Comparison of ENCODE assay signal across 11 cellular contexts in genomic region chr16:50372611-50373344, GRCh38. TPM values are rescaled to one million over a fixed set of nuclear protein-coding genes. Genes with fewer than 3 reads are reported as not detected.
DNase-seq lines count a peak whose midpoint lies in the region; ATAC-seq and TF ChIP-seq lines count a peak whose summit lies in the region.
"Had no signal": no experiment of that assay in that cellular context is flagged by ENCODE, and none has a peak within 500 bp of the region (broad histone marks: within the 10 kb centered on the region; RNA-seq: fewer than 3 reads in every experiment).

No MANE protein-coding gene starts in this region.

- TF ChIP-seq CTCF in HCT116 (IDR thresholded peaks at IDR 0.05 in 2 of 3, conservative IDR thresholded peaks at IDR 0.05 in 1 of 3; ENCODE audit: borderline replicate concordance in 1 of 3, insufficient read depth in 1 of 3, low read depth in 2 of 3, low read length in 2 of 3) = no peak
- no peak for TF ChIP-seq CTCF in coronary artery (IDR thresholded peaks at IDR 0.05)
- TF ChIP-seq CTCF in smooth muscle cell (IDR thresholded peaks at IDR 0.05; ENCODE audit: borderline replicate concordance, insufficient read depth, poor library complexity, severe bottlenecking) = no peak

- H3K23ac ChIP-seq in mesenchymal stem cell (ENCODE audit: low read length in 2 of 2) = no peak overlapping the region

- H3K9ac ChIP-seq in HCT116 (ENCODE audit: low read length) (no peak overlapping the region), mesenchymal stem cell (ENCODE audit: low read length) (peak overlapping the region; percentile 6), smooth muscle cell (ENCODE audit: low read depth) (no peak overlapping the region)

- POLR2A ChIA-PET in HCT116 (lab: Charles Lee) = no interaction called here

- H3K27ac ChIP-seq in HCT116 (ENCODE audit: low read depth, low read length) (no peak overlapping the region), coronary artery (peak overlapping the region; percentile 62 to 81), mesenchymal stem cell (ENCODE audit: low read length, poor library complexity, severe bottlenecking) (no peak overlapping the region), smooth muscle cell (ENCODE audit: low read depth) (no peak overlapping the region)

- H2BK15ac ChIP-seq in mesenchymal stem cell (ENCODE audit: low read depth, poor library complexity, severe bottlenecking) = no peak overlapping the region

- H2AFZ ChIP-seq in HCT116 (ENCODE audit: low read depth, low read length, poor library complexity, severe bottlenecking) (no peak overlapping the region), mesenchymal stem cell (ENCODE audit: low read depth, low read length) (no peak overlapping the region), smooth muscle cell (ENCODE audit: low read depth) (no peak overlapping the region)

- DNase-seq in AG08395 (ENCODE audit: low spot score) (peak; percentile 41), HCT116 (ENCODE audit: low read depth, low spot score) (no peak), coronary artery (ENCODE audit: low spot score) (peak; percentile 86), mesenchymal stem cell (peak; percentile 14), T1000 (lab: John Stamatoyannopoulos, UW) (no peak), CD1c-positive myeloid dendritic cell (ENCODE audit: extremely low spot score) (no peak), smooth muscle cell (lab: John Stamatoyannopoulos, UW; ENCODE audit: unreplicated experiment) (no peak)
- no peak for DNase-seq in activated CD4-positive, alpha-beta T cell treated with anti-CD3 and anti-CD28 coated beads for 48 hours
- DNase-seq: activated CD4-positive, alpha-beta T cell treated with anti-CD3 and anti-CD28 coated beads for 4 hours; DMS79; trophoblast cell had no signal

- H3K79me2 ChIP-seq in HCT116 (ENCODE audit: insufficient read depth, low read length) (peaks cover 7% of the 10 kb centered on the region), smooth muscle cell (ENCODE audit: low read depth) (peaks cover 8% of the 10 kb centered on the region)

- CTCF ChIA-PET in HCT116 (lab: Charles Lee) = interaction anchor here (3.8 kb wide), 1 partner anchor 434 kb away, joined by 21 read pairs; no protein-coding TSS in a partner anchor

- no peak overlapping the region for H2BK12ac ChIP-seq in mesenchymal stem cell (ENCODE audit: low read length in 2 of 2)

- H3K9me2 ChIP-seq in HCT116 (ENCODE audit: insufficient read depth) = no peaks in the 10 kb centered on the region

- RAD21 ChIA-PET in HCT116 (lab: Charles Lee; ENCODE audit: low non-redundant PET in 1 of 2, low total read pairs in 2 of 2, uncharacterized antibody in 2 of 2, unreplicated experiment in 2 of 2) = interaction anchor here in 1 of 2 experiments (1.4 kb wide), 1 partner anchor 434 kb away, joined by 3 read pairs; no protein-coding TSS in a partner anchor

- H3K14ac ChIP-seq in mesenchymal stem cell (ENCODE audit: low read length in 2 of 2) = no peak overlapping the region

- H3K4me1 ChIP-seq in HCT116 (ENCODE audit: control insufficient read depth in 1 of 2, insufficient read depth in 2 of 2, low read length in 2 of 2) = peaks cover 4 to 25% of the 10 kb centered on the region in 2 experiments; a peak in 3 of 4 replicates
- H3K4me1 ChIP-seq in mesenchymal stem cell (ENCODE audit: control insufficient read depth, insufficient read depth, low read depth, low read length) = peaks cover 6% of the 10 kb centered on the region
- H3K4me1 ChIP-seq in smooth muscle cell (ENCODE audit: low read depth) = peaks cover 3% of the 10 kb centered on the region

- no peak overlapping the region for H2AK5ac ChIP-seq in mesenchymal stem cell (ENCODE audit: low read length, severe bottlenecking)

- H4K91ac ChIP-seq in mesenchymal stem cell (ENCODE audit: low read length) = peak overlapping the region; percentile 43

- H3K9me3 ChIP-seq in HCT116 (ENCODE audit: control insufficient read depth in 1 of 2, insufficient read depth in 1 of 2, low read depth in 1 of 2, low read length in 2 of 2) (no peaks in the 10 kb centered on the region), mesenchymal stem cell (ENCODE audit: control insufficient read depth, low read length) (no peaks in the 10 kb centered on the region), smooth muscle cell (replicated peaks; ENCODE audit: low read depth) (no peaks in the 10 kb centered on the region)

- H3K4me2 ChIP-seq in HCT116 (ENCODE audit: low read length) = no peak overlapping the region
- H3K4me2 ChIP-seq in mesenchymal stem cell (ENCODE audit: low read length, poor library complexity, severe bottlenecking) = no peak overlapping the region
- H3K4me2 ChIP-seq in smooth muscle cell = no peak overlapping the region

- TF ChIP-seq POLR2A in HCT116 (IDR thresholded peaks at IDR 0.05; ENCODE audit: borderline replicate concordance, extremely low read depth, insufficient read depth, insufficient read length) = no peak

- no peaks in the 10 kb centered on the region for H4K20me1 ChIP-seq in HCT116 (ENCODE audit: insufficient read depth)
- H4K20me1 ChIP-seq in smooth muscle cell (ENCODE audit: low read depth) = peaks cover 3% of the 10 kb centered on the region

- H2BK120ac ChIP-seq in mesenchymal stem cell (ENCODE audit: low read depth, low read length) = no peak overlapping the region

- H3F3A ChIP-seq in smooth muscle cell (ENCODE audit: low read depth) = no peaks in the 10 kb centered on the region

- intact Hi-C loops in HCT116 (cut with micrococcal nuclease) = loop anchor here (10.0 kb wide), 1 partner anchor 172 kb away; the partner anchor contains the start of gene NKD1

- no TSS peak for BruUV-seq in HCT116 (replicated peaks; lab: Mats Ljungman, UMichigan)

- H3K18ac ChIP-seq in mesenchymal stem cell (ENCODE audit: low read depth in 1 of 2, low read length in 2 of 2) = no peak overlapping the region

- no peak overlapping the region for H3K4me3 ChIP-seq in HCT116 (replicated peaks in 1 of 2; ENCODE audit: low read depth in 1 of 2, low read length in 2 of 2)
- H3K4me3 ChIP-seq in coronary artery = no peak overlapping the region
- no peak overlapping the region for H3K4me3 ChIP-seq in mesenchymal stem cell (ENCODE audit: insufficient read depth in 1 of 2, low read depth in 1 of 2, low read length in 2 of 2)
- no peak overlapping the region for H3K4me3 ChIP-seq in smooth muscle cell

- no peak overlapping the region for H3K4ac ChIP-seq in mesenchymal stem cell (ENCODE audit: low read depth in 1 of 2, low read length in 2 of 2)

- 70% methylated on average over 7 of the region's 10 CpGs for WGBS in mesenchymal stem cell
- WGBS in smooth muscle cell (ENCODE audit: low lambda C conversion rate) = 79% methylated on average over 10 of the region's 10 CpGs

- no peaks in the 10 kb centered on the region for H3K27me3 ChIP-seq in HCT116 (ENCODE audit: insufficient read depth, low read length)
- H3K27me3 ChIP-seq in mesenchymal stem cell (ENCODE audit: control insufficient read depth in 1 of 2, insufficient read depth in 1 of 2, low read length in 2 of 2) = peaks cover 4 to 5% of the 10 kb centered on the region in 2 experiments
- no peaks in the 10 kb centered on the region for H3K27me3 ChIP-seq in smooth muscle cell (ENCODE audit: low read depth)

- no peak overlapping the region for H4K8ac ChIP-seq in mesenchymal stem cell (ENCODE audit: low read length)

- H3K79me1 ChIP-seq in mesenchymal stem cell (replicated peaks; ENCODE audit: low read length, poor library complexity, severe bottlenecking) = peaks cover 4% of the 10 kb centered on the region

- no peaks in the 10 kb centered on the region for H3K36me3 ChIP-seq in HCT116 (ENCODE audit: control insufficient read depth in 1 of 2, insufficient read depth in 2 of 2, low read length in 2 of 2)
- H3K36me3 ChIP-seq in mesenchymal stem cell (ENCODE audit: control insufficient read depth in 1 of 2, insufficient read depth in 2 of 2, low read depth in 1 of 2, low read length in 2 of 2) = no peaks in the 10 kb centered on the region
- H3K36me3 ChIP-seq in smooth muscle cell (ENCODE audit: low read depth) = no peaks in the 10 kb centered on the region

- TF ChIP-seq RAD21 in HCT116 (IDR thresholded peaks at IDR 0.05; ENCODE audit: low read depth) = no peak

- H2BK5ac ChIP-seq in mesenchymal stem cell (ENCODE audit: low read depth, low read length, poor library complexity, severe bottlenecking) = no peak overlapping the region

- ATAC-seq in HCT116 = no peak

TF ChIP-seq in HCT116, 20 proteins besides CTCF, POLR2A, EP300 and RAD21:
- TF ChIP-seq, protein P1, sequence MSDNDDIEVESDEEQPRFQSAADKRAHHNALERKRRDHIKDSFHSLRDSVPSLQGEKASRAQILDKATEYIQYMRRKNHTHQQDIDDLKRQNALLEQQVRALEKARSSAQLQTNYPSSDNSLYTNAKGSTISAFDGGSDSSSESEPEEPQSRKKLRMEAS (IDR thresholded peaks at IDR 0.05) = peak; percentile 41; the same call in 1 of the 2 replicates
- no peak for TF ChIP-seq SRF (IDR thresholded peaks at IDR 0.05; ENCODE audit: low read depth)
- TF ChIP-seq FOSL1 (IDR thresholded peaks at IDR 0.05; ENCODE audit: low read depth) = 0 out of 2 replicates have a peak, but pooled peaks have one; percentile 30
- no peak for TF ChIP-seq ZNF274 (IDR thresholded peaks at IDR 0.05; ENCODE audit: low read depth, low read length)

RNA-seq across cellular contexts. Expression of gene BRD7, which starts 4.0 kb away (rescaled TPM):
- total RNA-seq in HCT116 (2021; ENCODE audit: unreplicated experiment) (85.4 TPM), smooth muscle cell (37.2 and 40.4 TPM in 2 replicates)
- 41.8 and 56.2 TPM in 2 replicates for polyA plus RNA-seq in HCT116 (2012)
- polyA plus RNA-seq in mesenchymal stem cell (2013, experiment 1 of 2) = 60.1 TPM
- polyA plus RNA-seq in mesenchymal stem cell (2013, experiment 2 of 2) = 63.9 TPM
- polyA plus RNA-seq in smooth muscle cell = 33.9 and 36.2 TPM in 2 replicates

Comparison
In these comparisons a context has a peak if more than half of its experiments do, and no peak if none do; other contexts are left out.
1. DNase-seq: peak in AG08395 (single experiment), coronary artery (single experiment) and mesenchymal stem cell (single experiment); none in HCT116 (single experiment), T1000 (single experiment), CD1c-positive myeloid dendritic cell (single experiment), smooth muscle cell (single experiment) and activated CD4-positive, alpha-beta T cell treated with anti-CD3 and anti-CD28 coated beads for 48 hours (single experiment).
2. H3K27ac ChIP-seq: peak in coronary artery (2 of 2); none in HCT116 (single experiment), mesenchymal stem cell (single experiment) and smooth muscle cell (single experiment).